Comparison of ENCODE assay signal across 1 cellular context in genomic region chr2:25552343-25552742, GRCh38.
TF ChIP-seq lines count a peak whose summit lies in the region.

No MANE protein-coding gene starts in this region.

TF ChIP-seq in WTC11, 78 proteins besides CTCF, POLR2A, EP300 and RAD21 (continued from another document):
- TF ChIP-seq, protein P1, sequence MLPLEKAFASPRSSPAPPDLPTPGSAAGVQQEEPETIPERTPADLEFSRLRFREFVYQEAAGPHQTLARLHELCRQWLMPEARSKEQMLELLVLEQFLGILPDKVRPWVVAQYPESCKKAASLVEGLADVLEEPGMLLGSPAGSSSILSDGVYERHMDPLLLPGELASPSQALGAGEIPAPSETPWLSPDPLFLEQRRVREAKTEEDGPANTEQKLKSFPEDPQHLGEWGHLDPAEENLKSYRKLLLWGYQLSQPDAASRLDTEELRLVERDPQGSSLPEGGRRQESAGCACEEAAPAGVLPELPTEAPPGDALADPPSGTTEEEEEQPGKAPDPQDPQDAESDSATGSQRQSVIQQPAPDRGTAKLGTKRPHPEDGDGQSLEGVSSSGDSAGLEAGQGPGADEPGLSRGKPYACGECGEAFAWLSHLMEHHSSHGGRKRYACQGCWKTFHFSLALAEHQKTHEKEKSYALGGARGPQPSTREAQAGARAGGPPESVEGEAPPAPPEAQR (CRISPR knock-in tag; IDR thresholded peaks at IDR 0.05), result no peak
- TF ChIP-seq USF2 (CRISPR knock-in tag; IDR thresholded peaks at IDR 0.05) (no peak), NFATC4 (CRISPR knock-in tag; IDR thresholded peaks at IDR 0.05) (no peak)
- TF ChIP-seq, protein P2, sequence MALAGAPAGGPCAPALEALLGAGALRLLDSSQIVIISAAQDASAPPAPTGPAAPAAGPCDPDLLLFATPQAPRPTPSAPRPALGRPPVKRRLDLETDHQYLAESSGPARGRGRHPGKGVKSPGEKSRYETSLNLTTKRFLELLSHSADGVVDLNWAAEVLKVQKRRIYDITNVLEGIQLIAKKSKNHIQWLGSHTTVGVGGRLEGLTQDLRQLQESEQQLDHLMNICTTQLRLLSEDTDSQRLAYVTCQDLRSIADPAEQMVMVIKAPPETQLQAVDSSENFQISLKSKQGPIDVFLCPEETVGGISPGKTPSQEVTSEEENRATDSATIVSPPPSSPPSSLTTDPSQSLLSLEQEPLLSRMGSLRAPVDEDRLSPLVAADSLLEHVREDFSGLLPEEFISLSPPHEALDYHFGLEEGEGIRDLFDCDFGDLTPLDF (CRISPR knock-in tag; IDR thresholded peaks at IDR 0.05), result no peak
TF ChIP-seq in WTC11: peak in this region for 0.
